15 cellular contexts compared by ENCODE assay signal in genomic region chr12:28883406-28883997, GRCh38.
"Had no signal": no experiment of that assay in that cellular context is flagged by ENCODE, and none has a peak within 500 bp of the region (broad histone marks: within the 10 kb centered on the region; RNA-seq: fewer than 3 reads in every experiment).

No MANE protein-coding gene starts in this region.

- H3K27ac ChIP-seq: pancreas, tibial artery had no signal

- H3K36me3 ChIP-seq: pancreas, tibial artery had no signal

- ATAC-seq: pancreas, right cardiac atrium, WTC11 had no signal

- H3K9me3 ChIP-seq: pancreas, tibial artery had no signal

- DNase-seq: activated CD4-positive, alpha-beta T cell treated with anti-CD3 and anti-CD28 coated beads, Interleukin-2, amount 50 U/mL, for 4 hours; activated CD8-positive, alpha-beta memory T cell treated with anti-CD3 and anti-CD28 coated beads, Interleukin-2, amount 50 U/mL, for 48 hours; activated naive CD4-positive, alpha-beta T cell treated with Interleukin-2 at 50 U/mL for 16 hours; activated naive CD8-positive, alpha-beta T cell treated with anti-CD3 and anti-CD28 coated beads for 36 hours; activated T-cell treated with anti-CD3 and anti-CD28 coated beads, Interleukin-2, amount 50 U/mL, for 48 hours; amniotic stem cell; cerebellar nuclear complex; effector CD4-positive, alpha-beta T cell; hippocampal formation; nephron progenitor cell; pancreas; right cardiac atrium; stimulated activated CD4-positive, alpha-beta T cell treated with anti-CD3 and anti-CD28 coated beads, Interleukin-12 subunit alpha, Interleukin-12 subunit beta, amount 100 ng/mL, for 4 hours; tibial artery had no signal

- H3K4me1 ChIP-seq: pancreas, tibial artery had no signal

- H3K4me3 ChIP-seq: pancreas, tibial artery had no signal

- H3K27me3 ChIP-seq: pancreas, tibial artery had no signal
